Comparison of ENCODE assay signal across 8 cellular contexts in genomic region chr1:38817958-38818705, GRCh38. TPM values are rescaled to one million over a fixed set of nuclear protein-coding genes. Genes with fewer than 3 reads are reported as not detected.
DNase-seq lines count a peak whose midpoint lies in the region; ATAC-seq and TF ChIP-seq lines count a peak whose summit lies in the region.

No MANE protein-coding gene starts in this region.

- intact Hi-C loops in posterior vena cava (cut with DNase I) = loop anchor here in 1 of 2 donors (10.0 kb wide), 1 partner anchor 773 kb away; the partner anchor contains the start of gene POU3F1

- TF ChIP-seq CTCF in GM12865 (IDR thresholded peaks at IDR 0.05; ENCODE audit: insufficient read depth, low read depth, low read length, missing control alignments) (peak; percentile 82), Peyer's patch (IDR thresholded peaks at IDR 0.05) (peak in 5 of 6 experiments; percentile 45 to 75 (median 54))

- no CpG with 5 or more reads among the region's 79 CpGs for WGBS in iPS DF 6.9 (ENCODE audit: insufficient coverage, insufficient read length)

- no peak for TF ChIP-seq POLR2A in Peyer's patch (IDR thresholded peaks at IDR 0.05)

- DNase-seq in GM12865 (ENCODE audit: low read depth) (peak; percentile 36), Peyer's patch (no peak), iPS DF 6.9 (ENCODE audit: low read depth, low spot score) (no peak), posterior vena cava (ENCODE audit: low spot score) (no peak)
- DNase-seq in activated naive CD8-positive, alpha-beta T cell treated with anti-CD3 and anti-CD28 coated beads, Interleukin-2, amount 50 U/mL, for 16 hours (ENCODE audit: low read depth, low spot score) = peak; percentile 20
- peak; percentile 28 to 52 for DNase-seq in stimulated activated CD4-positive, alpha-beta T cell treated with anti-CD3 and anti-CD28 coated beads, Interleukin-1b, Interleukin-23, amount 100 ng/mL, for 4 hours (ENCODE audit: low read depth in 2 of 2)

- peaks cover 0 to 12% (median 5%) of the 10 kb centered on the region in 4 donors for H3K4me1 ChIP-seq in Peyer's patch
- H3K4me1 ChIP-seq in iPS DF 6.9 (ENCODE audit: control insufficient read depth, insufficient read depth, low read length) = no peaks in the 10 kb centered on the region; the same call in 1 of the 2 replicates

- H3K36me3 ChIP-seq in Peyer's patch (no peaks in the 10 kb centered on the region), iPS DF 6.9 (ENCODE audit: control insufficient read depth, insufficient read depth, low read length) (no peaks in the 10 kb centered on the region)

- H3K27me3 ChIP-seq in Peyer's patch = peaks cover 0 to 16% of the 10 kb centered on the region in 2 donors
- H3K27me3 ChIP-seq in iPS DF 6.9 (ENCODE audit: control insufficient read depth, insufficient read depth, low read length) = no peaks in the 10 kb centered on the region; the same call in 1 of the 2 replicates

- ATAC-seq in GM18517 (IDR thresholded peaks at IDR 0.05; ENCODE audit: unreplicated experiment) (no peak), GM21526 (IDR thresholded peaks at IDR 0.05; ENCODE audit: low FRiP score, unreplicated experiment) (no peak)

- H3K9me3 ChIP-seq in Peyer's patch = no peaks in the 10 kb centered on the region
- no peaks in the 10 kb centered on the region for H3K9me3 ChIP-seq in iPS DF 6.9 (ENCODE audit: control insufficient read depth, insufficient read depth, low read length)

- H3K4me3 ChIP-seq in GM12865 (ENCODE audit: low read depth, low read length) (peak overlapping the region; percentile 19; the same call in 1 of the 2 replicates), Peyer's patch (peak overlapping the region in 3 of 4 donors; percentile 33 to 36 (median 34)), iPS DF 6.9 (ENCODE audit: low read length) (peak overlapping the region; percentile 78; the same call in 1 of the 2 replicates)

- no peak overlapping the region for H3K27ac ChIP-seq in Peyer's patch
- no peak overlapping the region for H3K27ac ChIP-seq in iPS DF 6.9 (ENCODE audit: low read length)

RNA-seq across cellular contexts. Expression of gene RRAGC, which starts 41.4 kb away (rescaled TPM):
- total RNA-seq in Peyer's patch = 10 to 100 TPM in 3 of 4 donors, 1 to 10 TPM in 1; 9.9 to 23.3 (median 13.8) TPM
- 10 to 100 TPM; 29.2 to 37.2 TPM for total RNA-seq in posterior vena cava

RNA-seq across cellular contexts. Expression of gene MYCBP, which starts 55.0 kb away (rescaled TPM):
- 10 to 100 TPM; 11.8 to 25.9 (median 14.8) TPM for total RNA-seq in Peyer's patch
- total RNA-seq in posterior vena cava = 10 to 100 TPM; 10.2 to 12.1 TPM

Comparison
In these comparisons a context has a peak if more than half of its experiments do, and no peak if none do; other contexts are left out.
1. DNase-seq: peak in GM12865 (single experiment), activated naive CD8-positive, alpha-beta T cell treated with anti-CD3 and anti-CD28 coated beads, Interleukin-2, amount 50 U/mL, for 16 hours (single experiment) and stimulated activated CD4-positive, alpha-beta T cell treated with anti-CD3 and anti-CD28 coated beads, Interleukin-1b, Interleukin-23, amount 100 ng/mL, for 4 hours (2 of 2); none in Peyer's patch (0 of 3), iPS DF 6.9 (single experiment) and posterior vena cava (single experiment).
2. H3K4me3 ChIP-seq: peak in every context shown above with its lines; median percentile 78 in iPS DF 6.9; 34 in Peyer's patch; 19 in GM12865.